In the genomic region with DNA sequence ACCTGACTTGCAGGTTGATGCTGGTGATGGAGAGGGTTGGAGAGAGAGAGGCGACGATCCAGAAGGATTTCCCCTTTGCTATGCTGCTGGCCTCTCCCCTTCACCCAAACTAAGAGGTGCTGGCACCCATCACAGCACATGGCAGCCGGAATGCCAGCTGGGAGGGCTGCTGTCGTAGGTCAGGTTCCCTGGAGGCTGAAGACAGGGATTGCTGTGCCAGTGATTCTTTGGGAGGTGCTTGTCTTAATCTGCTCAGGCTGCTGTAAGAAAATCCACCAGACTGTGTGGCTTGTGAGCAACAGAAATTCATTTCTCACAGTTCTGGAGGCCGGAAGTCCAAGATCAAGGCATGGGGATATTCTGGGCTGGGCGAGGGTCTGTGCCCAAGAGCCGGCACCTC, we compare ENCODE assay signal across 21 cellular contexts. TPM values are rescaled to one million over a fixed set of nuclear protein-coding genes. Genes with fewer than 3 reads are reported as not detected.
DNase-seq lines count a peak whose midpoint lies in the region; ATAC-seq, FAIRE-seq and TF ChIP-seq lines count a peak whose summit lies in the region.
"Had no signal": no experiment of that assay in that cellular context is flagged by ENCODE, and none has a peak within 500 bp of the region (broad histone marks: within the 10 kb centered on the region; RNA-seq: fewer than 3 reads in every experiment).

No MANE protein-coding gene starts in this region.

- H3K36me3 ChIP-seq in mammary epithelial cell (ENCODE audit: insufficient read depth, low read length) (no peaks in the 10 kb centered on the region), breast epithelium (no peaks in the 10 kb centered on the region), bronchial epithelial cell (ENCODE audit: control insufficient read depth, insufficient read depth, low read length) (no peaks in the 10 kb centered on the region)

- CTCF ChIA-PET in mammary epithelial cell (lab: Charles Lee; ENCODE audit: low non-redundant PET): no interaction called here

- H3K27ac ChIP-seq in mammary epithelial cell (ENCODE audit: insufficient read depth, low read depth, low read length) (no peak overlapping the region), breast epithelium (no peak overlapping the region)
- H3K27ac ChIP-seq: C4-2B, HL-60 had no signal

- peak; percentile 70 for FAIRE-seq in bronchial epithelial cell (lab: Jason Lieb, UNC)

- no peak for TF ChIP-seq POLR2A in breast epithelium (IDR thresholded peaks at IDR 0.05)

- H3K27me3 ChIP-seq in mammary epithelial cell (ENCODE audit: insufficient read depth, low read length): peaks cover 3% of the 10 kb centered on the region
- peaks cover 0 to 20% of the 10 kb centered on the region in 2 donors for H3K27me3 ChIP-seq in breast epithelium
- peaks cover 1% of the 10 kb centered on the region for H3K27me3 ChIP-seq in bronchial epithelial cell (ENCODE audit: control insufficient read depth, insufficient read depth, low read length)

- no peaks in the 10 kb centered on the region for H3K9me3 Mint-ChIP-seq in neural crest cell

- H3K4me3 Mint-ChIP-seq in neural crest cell: peak overlapping the region; percentile 45

- H2AFZ ChIP-seq in mammary epithelial cell (ENCODE audit: low read depth, low read length): peak overlapping the region; percentile 78

- no peak overlapping the region for H3K4me3 ChIP-seq in mammary epithelial cell (replicated peaks in 1 of 3; ENCODE audit: insufficient read depth in 1 of 3, low read depth in 2 of 3, low read length in 3 of 3)
- H3K4me3 ChIP-seq in breast epithelium: no peak overlapping the region
- no peak overlapping the region for H3K4me3 ChIP-seq in bronchial epithelial cell (ENCODE audit: low read depth, low read length)

- TF ChIP-seq CTCF in mammary epithelial cell (conservative IDR thresholded peaks at IDR 0.05 in 1 of 2, IDR thresholded peaks at IDR 0.05 in 1 of 2; ENCODE audit: extremely low read depth in 1 of 2, insufficient read depth in 1 of 2, low read depth in 1 of 2, low read length in 2 of 2) (no peak), breast epithelium (IDR thresholded peaks at IDR 0.05) (no peak), bronchial epithelial cell (IDR thresholded peaks at IDR 0.05; ENCODE audit: insufficient read depth, low read length, severe bottlenecking) (no peak), neural crest cell (conservative IDR thresholded peaks at IDR 0.05) (no peak)

- DNase-seq in mammary epithelial cell (no peak), breast epithelium (ENCODE audit: low spot score in 2 of 2) (no peak), bronchial epithelial cell (ENCODE audit: low read depth) (no peak), neural crest cell (ENCODE audit: low read depth, low spot score) (no peak), sciatic nerve (ENCODE audit: low spot score) (no peak), DMS53 (lab: John Stamatoyannopoulos, UW) (no peak)
- DNase-seq: COR-L47, GF-D8, GOT3, KBM-7, NCI-H146, NCI-H446, NCI-H774, Right ventricle myocardium superior had no signal

- no peaks in the 10 kb centered on the region for H4K20me1 ChIP-seq in mammary epithelial cell (ENCODE audit: insufficient read depth, low read length)

- WGBS in mammary epithelial cell (ENCODE audit: low coverage, missing lambda C conversion rate): 63% methylated on average over 3 of the region's 7 CpGs

- H3K4me1 ChIP-seq in mammary epithelial cell (ENCODE audit: insufficient read depth, low read length) (peaks cover 15% of the 10 kb centered on the region), breast epithelium (no peaks in the 10 kb centered on the region)

- in situ Hi-C loops in mammary epithelial cell (cut with MboI; ENCODE audit: low sequenced_read_pairs in 2 of 2): no loop called here

- no peaks in the 10 kb centered on the region for H3K36me3 Mint-ChIP-seq in neural crest cell (ENCODE audit: low read depth)

- peaks cover 28% of the 10 kb centered on the region for H3K4me1 Mint-ChIP-seq in neural crest cell

- dilution Hi-C loops in mammary epithelial cell (cut with HindIII; ENCODE audit: low sequenced_read_pairs): no loop called here

- H3K9me3 ChIP-seq in mammary epithelial cell (replicated peaks; ENCODE audit: insufficient read depth, low read length): no peaks in the 10 kb centered on the region
- H3K9me3 ChIP-seq in breast epithelium: no peaks in the 10 kb centered on the region

- H3K79me2 ChIP-seq in mammary epithelial cell (ENCODE audit: insufficient read depth, low read length): peaks cover 12% of the 10 kb centered on the region

- ATAC-seq in GM21825 (IDR thresholded peaks at IDR 0.05; ENCODE audit: unreplicated experiment) (no peak), sciatic nerve (no peak), GM18511 (IDR thresholded peaks at IDR 0.05; ENCODE audit: unreplicated experiment) (no peak)
- ATAC-seq: Panc1, SK-N-SH treated with all-trans-retinoic acid at 6 μM for 48 hours had no signal

- H3K27ac Mint-ChIP-seq in neural crest cell (ENCODE audit: unreplicated experiment): peak overlapping the region; percentile 27

- BruUV-seq in mammary epithelial cell (replicated peaks; lab: Mats Ljungman, UMichigan): no TSS peak

- no peak overlapping the region for H3K9ac ChIP-seq in mammary epithelial cell (ENCODE audit: insufficient read depth, low read length)

- no peaks in the 10 kb centered on the region for H3K27me3 Mint-ChIP-seq in neural crest cell (ENCODE audit: low read depth)

- H3K4me2 ChIP-seq in mammary epithelial cell (ENCODE audit: insufficient read depth, low read depth, low read length): no peak overlapping the region

- intact Hi-C loops in mammary epithelial cell (cut with micrococcal nuclease) (no loop called here), breast epithelium (cut with DNase I; ENCODE audit: low total_unique reads) (no loop called here), sciatic nerve (cut with DNase I) (no loop called here)

RNA-seq across cellular contexts. Expression of a gene that starts 4.4 kb away (rescaled TPM):
- 10 to 100 TPM; 48.5 to 89.8 TPM for total RNA-seq in mammary epithelial cell
- 34.5 TPM for polyA plus RNA-seq in mammary epithelial cell
- polyA minus RNA-seq in mammary epithelial cell: 40.5 TPM
- 10 to 100 TPM; 24.3 to 44.6 (median 38.2) TPM for total RNA-seq in breast epithelium
- 48.8 and 49.2 TPM in 2 replicates for total RNA-seq in bronchial epithelial cell
- 128 and 132 TPM in 2 replicates for total RNA-seq in neural crest cell
- 81.6 TPM for total RNA-seq in sciatic nerve

RNA-seq across cellular contexts. Expression of a gene that starts 14.0 kb away (rescaled TPM):
- total RNA-seq in mammary epithelial cell: under 1 TPM in 1 of 2 donors, not detected in 1; 0.28 TPM
- polyA plus RNA-seq in mammary epithelial cell: not detected
- polyA minus RNA-seq in mammary epithelial cell: not detected
- total RNA-seq in breast epithelium: not detected
- total RNA-seq in bronchial epithelial cell: 0.13 and 1.1 TPM in 2 replicates
- total RNA-seq in neural crest cell: 42.4 and 44.0 TPM in 2 replicates
- total RNA-seq in sciatic nerve: 3.0 TPM
- total RNA-seq: A172, Right ventricle myocardium superior had no signal

RNA-seq across cellular contexts. Expression of a gene that starts 24.7 kb away (rescaled TPM):
- total RNA-seq in mammary epithelial cell (not detected), breast epithelium (not detected), bronchial epithelial cell (not detected in 2 replicates), neural crest cell (8.9 and 10.2 TPM in 2 replicates), sciatic nerve (0.22 TPM)
- not detected for polyA plus RNA-seq in mammary epithelial cell
- not detected for polyA minus RNA-seq in mammary epithelial cell
- total RNA-seq: A172, Right ventricle myocardium superior had no signal

RNA-seq across cellular contexts. Expression of a gene that starts 32.6 kb away (rescaled TPM):
- not detected for total RNA-seq in mammary epithelial cell
- polyA plus RNA-seq in mammary epithelial cell: not detected
- polyA minus RNA-seq in mammary epithelial cell: not detected
- total RNA-seq in breast epithelium: 1 to 10 TPM in 1 of 3 donors, under 1 TPM in 1, not detected in 1; 0.32 to 1.2 TPM
- total RNA-seq in bronchial epithelial cell: not detected in 2 replicates
- 6.1 and 6.9 TPM in 2 replicates for total RNA-seq in neural crest cell
- 26.0 TPM for total RNA-seq in sciatic nerve
- total RNA-seq: A172 had no signal

RNA-seq across cellular contexts. Expression of a gene that starts 52.3 kb away (rescaled TPM):
- total RNA-seq in mammary epithelial cell (10 to 100 TPM; 30.3 to 40.4 TPM), breast epithelium (10 to 100 TPM; 23.0 to 32.8 (median 28.2) TPM), bronchial epithelial cell (24.6 and 27.1 TPM in 2 replicates), neural crest cell (59.0 and 59.4 TPM in 2 replicates), sciatic nerve (32.1 TPM)
- polyA plus RNA-seq in mammary epithelial cell: 26.5 TPM
- polyA minus RNA-seq in mammary epithelial cell: 29.5 TPM

Comparison
In these comparisons a context has a peak if more than half of its experiments do, and no peak if none do; other contexts are left out.
1. RNA of a gene that starts 14.0 kb away (total RNA-seq): 42.4 to 44.0 TPM in neural crest cell; 3.0 TPM in sciatic nerve (single experiment), 0.13 to 1.1 TPM in bronchial epithelial cell, 0.28 TPM in mammary epithelial cell and not detected in breast epithelium; every median in the first group is over 10 times any median in the second.